ENCODE assay signal across 1 cellular context in the genomic region with DNA sequence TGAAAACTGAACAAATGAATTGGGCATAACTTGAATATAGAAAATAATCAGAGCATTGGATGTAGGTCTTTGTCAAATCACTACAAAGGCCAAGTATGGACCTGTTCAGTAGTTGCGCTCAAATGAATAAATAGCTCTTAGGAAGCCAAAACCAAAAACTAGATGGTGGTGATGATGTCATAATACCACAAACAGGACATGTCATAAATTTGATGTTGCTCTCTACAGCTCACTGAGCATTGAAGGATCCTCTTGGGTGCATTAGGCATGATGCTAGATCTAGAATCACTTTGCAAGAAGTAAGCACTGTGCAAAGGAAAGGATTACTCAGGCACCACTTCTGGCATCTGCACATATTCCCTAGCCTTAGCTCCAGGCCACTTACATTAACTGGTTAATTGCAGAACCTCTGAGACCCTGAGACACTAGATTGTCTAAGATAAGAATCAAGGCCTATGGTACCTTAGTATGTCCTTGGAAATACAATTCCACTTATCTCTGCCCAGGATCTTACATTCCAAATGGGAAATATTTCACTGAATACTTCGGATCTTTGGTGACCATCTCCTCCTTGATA.
TF ChIP-seq lines count a peak whose summit lies in the region.

No MANE protein-coding gene starts in this region.

TF ChIP-seq in K562, 482 proteins besides CTCF, POLR2A, EP300 and RAD21 (continued from another document):
- TF ChIP-seq, protein P1, sequence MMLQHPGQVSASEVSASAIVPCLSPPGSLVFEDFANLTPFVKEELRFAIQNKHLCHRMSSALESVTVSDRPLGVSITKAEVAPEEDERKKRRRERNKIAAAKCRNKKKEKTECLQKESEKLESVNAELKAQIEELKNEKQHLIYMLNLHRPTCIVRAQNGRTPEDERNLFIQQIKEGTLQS (IDR thresholded peaks at IDR 0.05): peak; percentile 71
- TF ChIP-seq, protein P1 (CRISPR knock-in tag; conservative IDR thresholded peaks at IDR 0.05): no peak
- TF ChIP-seq, protein P2, sequence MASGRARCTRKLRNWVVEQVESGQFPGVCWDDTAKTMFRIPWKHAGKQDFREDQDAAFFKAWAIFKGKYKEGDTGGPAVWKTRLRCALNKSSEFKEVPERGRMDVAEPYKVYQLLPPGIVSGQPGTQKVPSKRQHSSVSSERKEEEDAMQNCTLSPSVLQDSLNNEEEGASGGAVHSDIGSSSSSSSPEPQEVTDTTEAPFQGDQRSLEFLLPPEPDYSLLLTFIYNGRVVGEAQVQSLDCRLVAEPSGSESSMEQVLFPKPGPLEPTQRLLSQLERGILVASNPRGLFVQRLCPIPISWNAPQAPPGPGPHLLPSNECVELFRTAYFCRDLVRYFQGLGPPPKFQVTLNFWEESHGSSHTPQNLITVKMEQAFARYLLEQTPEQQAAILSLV (tag; IDR thresholded peaks at IDR 0.05): no peak
- TF ChIP-seq PYGO2 (tag; IDR thresholded peaks at IDR 0.05): no peak
- no peak for TF ChIP-seq MYNN (IDR thresholded peaks at IDR 0.05)
- no peak for TF ChIP-seq MYNN (CRISPR knock-in tag; IDR thresholded peaks at IDR 0.05)
- TF ChIP-seq HSF4 (CRISPR knock-in tag; IDR thresholded peaks at IDR 0.05; ENCODE audit: borderline replicate concordance): no peak
- no peak for TF ChIP-seq C11orf30 (IDR thresholded peaks at IDR 0.05; ENCODE audit: low read depth)
- no peak for TF ChIP-seq SPI1 (IDR thresholded peaks at IDR 0.05; ENCODE audit: borderline replicate concordance, low read depth, low read length)
- peak; percentile 32 for TF ChIP-seq MEIS2 (IDR thresholded peaks at IDR 0.05; ENCODE audit: partially characterized antibody)
